Comparison of ENCODE assay signal across 20 cellular contexts in genomic region chr1:234901491-234902049, GRCh38.
"Had no signal": no experiment of that assay in that cellular context is flagged by ENCODE, and none has a peak within 500 bp of the region (broad histone marks: within the 10 kb centered on the region; RNA-seq: fewer than 3 reads in every experiment).

No MANE protein-coding gene starts in this region.

- H3K27me3 ChIP-seq: ascending aorta, breast epithelium, gastrocnemius medialis, left lung, tibial artery had no signal

- H3K36me3 Mint-ChIP-seq: activated naive CD4-positive, alpha-beta T cell treated with anti-CD3 and anti-CD28 coated beads, Interleukin-2, amount 50 U/mL, for 24 hours; mesothelial cell of epicardium had no signal

- H3K27ac Mint-ChIP-seq: activated CD4-positive, alpha-beta T cell treated with anti-CD3 and anti-CD28 coated beads, Interleukin-2, amount 10 ng/mL, durations not matched to agents 24 days and 14 days; activated CD8-positive, alpha-beta T cell treated with anti-CD3 and anti-CD28 coated beads for 36 hours; activated naive CD4-positive, alpha-beta T cell treated with anti-CD3 and anti-CD28 coated beads, Interleukin-2, amount 50 U/mL, for 24 hours; mesothelial cell of epicardium had no signal

- H3K9me3 Mint-ChIP-seq: activated CD4-positive, alpha-beta T cell treated with anti-CD3 and anti-CD28 coated beads, Interleukin-2, amount 10 ng/mL, durations not matched to agents 24 days and 14 days; activated CD8-positive, alpha-beta T cell treated with anti-CD3 and anti-CD28 coated beads for 36 hours; activated naive CD4-positive, alpha-beta T cell treated with anti-CD3 and anti-CD28 coated beads, Interleukin-2, amount 50 U/mL, for 24 hours; mesothelial cell of epicardium; nephron had no signal

- DNase-seq: activated CD4-positive, alpha-beta T cell treated with anti-CD3 and anti-CD28 coated beads, Interleukin-2, amount 10 ng/mL, durations not matched to agents 24 days and 14 days; activated CD8-positive, alpha-beta T cell treated with anti-CD3 and anti-CD28 coated beads for 36 hours; activated T-cell treated with anti-CD3 and anti-CD28 coated beads, Interleukin-2, amount 50 U/mL, for 1 hour; gastrocnemius medialis; head of caudate nucleus; kidney; left lung; nucleus accumbens; posterior cingulate gyrus; stimulated activated CD4-positive, alpha-beta T cell treated with anti-CD3 and anti-CD28 coated beads, Interleukin-2, amount 100 ng/mL, for 24 hours; stimulated activated naive CD4-positive, alpha-beta T cell treated with Interleukin-2 at 50 U/mL for 16 hours; tibial artery had no signal

- H3K4me3 ChIP-seq: ascending aorta, breast epithelium, coronary artery, gastrocnemius medialis, left lung, tibial artery had no signal

- H3K4me1 ChIP-seq: breast epithelium had no signal

- H3K9me3 ChIP-seq: ascending aorta, breast epithelium, gastrocnemius medialis, left lung, tibial artery had no signal

- H3K36me3 ChIP-seq: ascending aorta, breast epithelium, gastrocnemius medialis, left lung, tibial artery had no signal

- FAIRE-seq: endometrium, urothelium cell line had no signal

- H3K27ac ChIP-seq: ascending aorta, breast epithelium, coronary artery, left lung, tibial artery had no signal

- ATAC-seq: activated CD8-positive, alpha-beta T cell treated with anti-CD3 and anti-CD28 coated beads for 36 hours; gastrocnemius medialis; left lung had no signal

- H3K27me3 Mint-ChIP-seq: activated CD4-positive, alpha-beta T cell treated with anti-CD3 and anti-CD28 coated beads, Interleukin-2, amount 10 ng/mL, durations not matched to agents 24 days and 14 days; activated CD8-positive, alpha-beta T cell treated with anti-CD3 and anti-CD28 coated beads for 36 hours; activated naive CD4-positive, alpha-beta T cell treated with anti-CD3 and anti-CD28 coated beads, Interleukin-2, amount 50 U/mL, for 24 hours had no signal

- H3K4me3 Mint-ChIP-seq: activated CD4-positive, alpha-beta T cell treated with anti-CD3 and anti-CD28 coated beads, Interleukin-2, amount 10 ng/mL, durations not matched to agents 24 days and 14 days; activated CD8-positive, alpha-beta T cell treated with anti-CD3 and anti-CD28 coated beads for 36 hours; activated naive CD4-positive, alpha-beta T cell treated with anti-CD3 and anti-CD28 coated beads, Interleukin-2, amount 50 U/mL, for 24 hours; mesothelial cell of epicardium; nephron had no signal
